In the genomic region with DNA sequence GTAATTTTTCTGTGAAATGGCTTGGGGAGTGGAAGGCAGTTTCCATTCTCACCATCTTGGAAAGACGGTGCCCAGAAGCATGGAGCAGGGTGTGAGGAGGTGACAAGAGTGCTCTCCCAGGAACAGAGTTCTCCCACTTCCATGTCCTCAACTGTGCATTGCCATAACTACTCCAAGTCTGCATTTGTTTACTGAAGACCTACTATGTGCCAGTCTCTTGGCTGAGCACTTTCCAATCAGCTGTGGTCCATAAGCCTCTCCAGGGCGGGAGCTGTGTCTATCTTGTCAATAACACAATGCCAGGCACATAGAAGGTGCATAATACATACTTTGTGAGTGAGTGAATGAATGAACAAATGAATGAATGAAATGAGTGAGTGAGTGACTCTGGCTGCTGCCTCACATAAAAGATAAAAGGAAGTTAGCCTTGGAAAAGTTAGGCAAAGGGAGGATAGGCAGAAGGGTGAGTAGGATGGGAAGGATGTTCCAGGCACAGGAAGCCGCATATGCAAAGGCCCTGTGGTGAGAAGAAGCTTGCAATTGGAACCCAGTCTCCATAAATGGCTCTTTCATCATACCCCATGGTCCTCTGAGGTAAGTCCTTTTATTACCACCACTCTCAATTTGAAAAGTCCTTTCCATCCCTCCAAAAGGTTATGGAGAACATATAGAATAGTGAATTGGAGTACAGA, we compare ENCODE assay signal across 1 cellular context.
TF ChIP-seq lines count a peak whose summit lies in the region.

No MANE protein-coding gene starts in this region.

TF ChIP-seq in HEK293, 187 proteins besides CTCF, POLR2A, EP300 and RAD21 (continued from another document):
- TF ChIP-seq, protein P1, sequence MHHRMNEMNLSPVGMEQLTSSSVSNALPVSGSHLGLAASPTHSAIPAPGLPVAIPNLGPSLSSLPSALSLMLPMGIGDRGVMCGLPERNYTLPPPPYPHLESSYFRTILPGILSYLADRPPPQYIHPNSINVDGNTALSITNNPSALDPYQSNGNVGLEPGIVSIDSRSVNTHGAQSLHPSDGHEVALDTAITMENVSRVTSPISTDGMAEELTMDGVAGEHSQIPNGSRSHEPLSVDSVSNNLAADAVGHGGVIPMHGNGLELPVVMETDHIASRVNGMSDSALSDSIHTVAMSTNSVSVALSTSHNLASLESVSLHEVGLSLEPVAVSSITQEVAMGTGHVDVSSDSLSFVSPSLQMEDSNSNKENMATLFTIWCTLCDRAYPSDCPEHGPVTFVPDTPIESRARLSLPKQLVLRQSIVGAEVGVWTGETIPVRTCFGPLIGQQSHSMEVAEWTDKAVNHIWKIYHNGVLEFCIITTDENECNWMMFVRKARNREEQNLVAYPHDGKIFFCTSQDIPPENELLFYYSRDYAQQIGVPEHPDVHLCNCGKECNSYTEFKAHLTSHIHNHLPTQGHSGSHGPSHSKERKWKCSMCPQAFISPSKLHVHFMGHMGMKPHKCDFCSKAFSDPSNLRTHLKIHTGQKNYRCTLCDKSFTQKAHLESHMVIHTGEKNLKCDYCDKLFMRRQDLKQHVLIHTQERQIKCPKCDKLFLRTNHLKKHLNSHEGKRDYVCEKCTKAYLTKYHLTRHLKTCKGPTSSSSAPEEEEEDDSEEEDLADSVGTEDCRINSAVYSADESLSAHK (tag by site-specific recombination; IDR thresholded peaks at IDR 0.05), result peak; percentile 42; the same call in 1 of the 2 replicates
- TF ChIP-seq ZNF623 (tag by site-specific recombination; IDR thresholded peaks at IDR 0.05), result peak; percentile 90
